9 cellular contexts compared by ENCODE assay signal in genomic region chr13:52406629-52407028, GRCh38. TPM values are rescaled to one million over a fixed set of nuclear protein-coding genes. Genes with fewer than 3 reads are reported as not detected.
DNase-seq lines count a peak whose midpoint lies in the region; ATAC-seq and TF ChIP-seq lines count a peak whose summit lies in the region.
"Had no signal": no experiment of that assay in that cellular context is flagged by ENCODE, and none has a peak within 500 bp of the region (broad histone marks: within the 10 kb centered on the region; RNA-seq: fewer than 3 reads in every experiment).

No MANE protein-coding gene starts in this region.

- no peak for ATAC-seq in CD8-positive, alpha-beta T cell
- ATAC-seq in GM19463 (IDR thresholded peaks at IDR 0.05; ENCODE audit: unreplicated experiment), result no peak

- H3K4me3 ChIP-seq in CD8-positive, alpha-beta T cell (ENCODE audit: low read depth, low read length), result no peak overlapping the region
- H3K4me3 ChIP-seq in SJCRH30, result peak overlapping the region; percentile 71
- peak overlapping the region; percentile 54 for H3K4me3 ChIP-seq in neural progenitor cell
- H3K4me3 ChIP-seq in stomach, result peak overlapping the region in 2 of 4 donors; percentile 46 to 58
- no peak overlapping the region for H3K4me3 ChIP-seq in colonic mucosa

- peaks cover 4% of the 10 kb centered on the region for H3F3A ChIP-seq in neural progenitor cell (ENCODE audit: low read depth)

- H2AFZ ChIP-seq in neural progenitor cell (replicated peaks), result no peak overlapping the region

- no peaks in the 10 kb centered on the region for H3K79me2 ChIP-seq in neural progenitor cell (ENCODE audit: low read depth)

- H3K27ac ChIP-seq in CD8-positive, alpha-beta T cell (ENCODE audit: low read depth, low read length), result no peak overlapping the region
- H3K27ac ChIP-seq in SJCRH30 (no peak overlapping the region; the same call in 1 of the 2 replicates), epithelial cell of prostate (peak overlapping the region; percentile 32), neural progenitor cell (no peak overlapping the region), stomach (peak overlapping the region in 2 of 5 donors; percentile 7 to 63), colonic mucosa (no peak overlapping the region)

- H3K4me1 ChIP-seq in CD8-positive, alpha-beta T cell (ENCODE audit: insufficient read depth, low read length), result peaks cover 21% of the 10 kb centered on the region
- H3K4me1 ChIP-seq in SJCRH30 (peaks cover 7% of the 10 kb centered on the region), neural progenitor cell (peaks cover 3% of the 10 kb centered on the region), stomach (peaks cover 0 to 23% (median 16%) of the 10 kb centered on the region in 4 donors), colonic mucosa (peaks cover 5% of the 10 kb centered on the region)

- no peak overlapping the region for H3K27ac Mint-ChIP-seq in CD8-positive, alpha-beta T cell
- no peak overlapping the region for H3K27ac Mint-ChIP-seq in neural progenitor cell

- CTCF ChIA-PET in CD8-positive, alpha-beta T cell (lab: Charles Lee), result interaction anchor here (1.7 kb wide), 1 partner anchor 44 kb away, joined by 3 read pairs; the partner anchor contains the start of gene VPS36

- H4K20me1 ChIP-seq in neural progenitor cell (ENCODE audit: low read depth), result no peaks in the 10 kb centered on the region

- H3K4me3 Mint-ChIP-seq in CD8-positive, alpha-beta T cell, result peak overlapping the region; percentile 61
- H3K4me3 Mint-ChIP-seq in neural progenitor cell, result peak overlapping the region; percentile 74

- no peaks in the 10 kb centered on the region for H3K9me3 ChIP-seq in CD8-positive, alpha-beta T cell (ENCODE audit: low read length)
- H3K9me3 ChIP-seq in SJCRH30 (replicated peaks) (no peaks in the 10 kb centered on the region), neural progenitor cell (ENCODE audit: low read depth) (no peaks in the 10 kb centered on the region), stomach (no peaks in the 10 kb centered on the region), colonic mucosa (no peaks in the 10 kb centered on the region)

- peak overlapping the region; percentile 79 for H3K4me2 ChIP-seq in neural progenitor cell

- TF ChIP-seq POLR2A in stomach (IDR thresholded peaks at IDR 0.05), result no peak

- no peaks in the 10 kb centered on the region for H3K36me3 ChIP-seq in CD8-positive, alpha-beta T cell (ENCODE audit: insufficient read depth, low read length)
- H3K36me3 ChIP-seq in SJCRH30 (no peaks in the 10 kb centered on the region), neural progenitor cell (no peaks in the 10 kb centered on the region), stomach (peaks cover 0 to 21% (median 10%) of the 10 kb centered on the region in 4 donors), colonic mucosa (no peaks in the 10 kb centered on the region)

- 44 to 53% (median 45%) methylated on average over 4 of the region's 4 CpGs for WGBS in stomach, 5 donors

- TF ChIP-seq EP300 in stomach (IDR thresholded peaks at IDR 0.05), result no peak

- DNase-seq in CD8-positive, alpha-beta T cell, result no peak
- DNase-seq in SJCRH30 (no peak), epithelial cell of prostate (ENCODE audit: low read depth, low spot score) (no peak), neural progenitor cell (ENCODE audit: low spot score) (no peak), stomach (no peak), Kasumi-1 (lab: John Stamatoyannopoulos, UW) (no peak), colonic mucosa (no peak)
- DNase-seq: SIG-M5 had no signal

- intact Hi-C loops in CD8-positive, alpha-beta T cell (cut with DNase I, micrococcal nuclease), result no loop called here
- intact Hi-C loops in stomach (cut with DNase I; ENCODE audit: low total_unique reads) (no loop called here), colonic mucosa (cut with DNase I) (no loop called here)

- POLR2A ChIA-PET in CD8-positive, alpha-beta T cell (lab: Charles Lee), result no interaction called here

- H3K27me3 Mint-ChIP-seq in CD8-positive, alpha-beta T cell (ENCODE audit: low read depth), result peaks cover 25% of the 10 kb centered on the region
- peaks cover 17% of the 10 kb centered on the region for H3K27me3 Mint-ChIP-seq in neural progenitor cell (ENCODE audit: insufficient read depth, low read depth)

- H3K9me3 Mint-ChIP-seq in CD8-positive, alpha-beta T cell, result no peaks in the 10 kb centered on the region
- no peaks in the 10 kb centered on the region for H3K9me3 Mint-ChIP-seq in neural progenitor cell

- H3K4me1 Mint-ChIP-seq in CD8-positive, alpha-beta T cell (ENCODE audit: low read depth), result peaks cover 28% of the 10 kb centered on the region
- H3K4me1 Mint-ChIP-seq in neural progenitor cell, result no peaks in the 10 kb centered on the region

- peaks cover 8% of the 10 kb centered on the region for H3K36me3 Mint-ChIP-seq in CD8-positive, alpha-beta T cell
- peaks cover 15% of the 10 kb centered on the region for H3K36me3 Mint-ChIP-seq in neural progenitor cell

- H3K9ac ChIP-seq in neural progenitor cell (no peak overlapping the region), colonic mucosa (ENCODE audit: low read depth in 2 of 2, low read length in 2 of 2) (no peak overlapping the region)

- no peak for TF ChIP-seq CTCF in CD8-positive, alpha-beta T cell (IDR thresholded peaks at IDR 0.05)
- TF ChIP-seq CTCF in neural progenitor cell (IDR thresholded peaks at IDR 0.05) (no peak), stomach (IDR thresholded peaks at IDR 0.05) (no peak), colonic mucosa (IDR thresholded peaks at IDR 0.05) (no peak)

- H3K27me3 ChIP-seq in CD8-positive, alpha-beta T cell (ENCODE audit: insufficient read depth, low read length), result no peaks in the 10 kb centered on the region
- no peaks in the 10 kb centered on the region for H3K27me3 ChIP-seq in SJCRH30
- peaks cover 50% of the 10 kb centered on the region for H3K27me3 ChIP-seq in neural progenitor cell
- peaks cover 0 to 36% (median 15%) of the 10 kb centered on the region in 3 donors for H3K27me3 ChIP-seq in stomach
- peaks cover 13% of the 10 kb centered on the region for H3K27me3 ChIP-seq in colonic mucosa

RNA-seq across cellular contexts. Expression of gene THSD1, which starts 0.7 kb away (rescaled TPM):
- total RNA-seq in CD8-positive, alpha-beta T cell, result under 1 TPM; 0.25 to 0.38 TPM
- total RNA-seq in SJCRH30 (2014; rRNA removed; shearing (Covaris generic)), result 9.9 and 12.2 TPM in 2 replicates
- total RNA-seq in neural progenitor cell (ENCODE audit: low replicate concordance) (0.45 and 0.74 TPM in 2 replicates), stomach (1 to 10 TPM in 2 of 5 donors, under 1 TPM in 2, not detected in 1; 0.58 to 8.4 (median 1.7) TPM), colonic mucosa (1 to 10 TPM in 1 of 2 donors, under 1 TPM in 1; 0.79 to 1.8 TPM)
- polyA plus RNA-seq in stomach, result 1 to 10 TPM in 2 of 3 donors, under 1 TPM in 1; 0.12 to 2.0 (median 1.1) TPM

RNA-seq across cellular contexts. Expression of gene VPS36, which starts 43.8 kb away (rescaled TPM):
- 10 to 100 TPM; 20.7 to 24.7 TPM for total RNA-seq in CD8-positive, alpha-beta T cell
- 28.5 and 34.3 TPM in 2 replicates for total RNA-seq in SJCRH30 (2014; rRNA removed; shearing (Covaris generic))
- 51.3 and 72.7 TPM in 2 replicates for total RNA-seq in neural progenitor cell (ENCODE audit: low replicate concordance)
- 100 to 1,000 TPM in 1 of 5 donors, 10 to 100 TPM in 4; 21.7 to 323 (median 78.2) TPM for total RNA-seq in stomach
- polyA plus RNA-seq in stomach, result 10 to 100 TPM; 15.8 to 21.8 (median 21.6) TPM
- 10 to 100 TPM; 35.2 to 50.7 TPM for total RNA-seq in colonic mucosa

RNA-seq across cellular contexts. Expression of gene CKAP2, which starts 48.6 kb away (rescaled TPM):
- total RNA-seq in CD8-positive, alpha-beta T cell, result 10 to 100 TPM; 52.3 to 57.0 TPM
- total RNA-seq in SJCRH30 (2014; rRNA removed; shearing (Covaris generic)), result 99.8 and 120 TPM in 2 replicates
- total RNA-seq in neural progenitor cell (ENCODE audit: low replicate concordance) (134 and 224 TPM in 2 replicates), stomach (10 to 100 TPM; 11.7 to 31.6 (median 16.2) TPM), colonic mucosa (10 to 100 TPM; 16.9 to 39.1 TPM)
- polyA plus RNA-seq in stomach, result 1 to 10 TPM; 2.3 to 5.1 (median 3.0) TPM

Comparison
In these comparisons a context has a peak if more than half of its experiments do, and no peak if none do; other contexts are left out.
1. H3K4me3 ChIP-seq: peak in SJCRH30 (single experiment) and neural progenitor cell (single experiment); none in CD8-positive, alpha-beta T cell (single experiment) and colonic mucosa (single experiment).